Comparison of ENCODE assay signal across 16 cellular contexts in the genomic region with DNA sequence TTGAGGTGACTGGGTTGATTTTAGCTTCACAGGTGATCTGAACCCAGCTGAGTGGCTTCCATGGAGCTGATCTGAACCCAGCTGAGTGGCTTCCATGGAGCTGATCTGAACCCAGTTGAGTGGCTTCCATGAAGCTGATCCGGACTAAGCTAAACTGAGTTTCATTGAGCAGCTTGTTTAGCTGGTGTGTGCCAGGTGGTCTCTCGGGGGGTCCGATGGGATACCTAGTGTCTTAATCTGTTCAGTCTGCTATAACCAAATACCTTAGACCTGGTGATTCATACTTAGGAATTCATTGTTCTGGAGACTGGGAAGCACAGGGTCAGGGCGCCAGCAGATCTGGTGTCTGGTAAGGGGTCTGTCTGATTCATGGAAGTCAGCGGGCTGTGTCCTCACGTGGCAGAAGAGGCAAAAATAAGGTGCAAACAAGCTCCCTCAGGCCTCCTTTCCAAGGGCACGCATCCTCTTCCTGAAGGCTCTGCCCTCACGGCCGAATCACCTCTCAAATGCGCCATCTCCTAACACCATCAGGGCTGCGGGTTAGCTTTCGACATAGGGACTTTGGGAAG. TPM values are rescaled to one million over a fixed set of nuclear protein-coding genes. Genes with fewer than 3 reads are reported as not detected.
DNase-seq lines count a peak whose midpoint lies in the region; ATAC-seq, FAIRE-seq and TF ChIP-seq lines count a peak whose summit lies in the region.
"Had no signal": no experiment of that assay in that cellular context is flagged by ENCODE, and none has a peak within 500 bp of the region (broad histone marks: within the 10 kb centered on the region; RNA-seq: fewer than 3 reads in every experiment).

No MANE protein-coding gene starts in this region.

- peak overlapping the region; percentile 6 for H3K18ac ChIP-seq in neuronal stem cell (ENCODE audit: low read length)

- peaks cover 0 to 1% of the 10 kb centered on the region in 2 donors for H3K9me3 ChIP-seq in neuronal stem cell (replicated peaks in 1 of 2; ENCODE audit: control insufficient read depth in 2 of 2, insufficient read depth in 1 of 2, low read depth in 1 of 2, low read length in 2 of 2)

- no peak overlapping the region for H2BK15ac ChIP-seq in neuronal stem cell (ENCODE audit: low read length)

- no peak overlapping the region for H2BK12ac ChIP-seq in neuronal stem cell (ENCODE audit: low read length)

- no peaks in the 10 kb centered on the region for H3K27me3 Mint-ChIP-seq in activated CD8-positive, alpha-beta memory T cell treated with anti-CD3 and anti-CD28 coated beads, Interleukin-2, amount 10 ng/mL, durations not matched to agents 7 days and 5 days
- no peaks in the 10 kb centered on the region for H3K27me3 Mint-ChIP-seq in stimulated activated memory B cell treated with anti-CD40 and anti-IgM and Interleukin-4, amounts not matched to agents 10 μg/mL and 1 μg/mL and 100 μg/mL, for 72 hours

- DNase-seq in Caki2 (ENCODE audit: low read depth) (peak; percentile 64), M059J (ENCODE audit: low read depth) (peak; percentile 83), bronchial epithelial cell (ENCODE audit: low read depth) (peak; percentile 17), neuronal stem cell (ENCODE audit: low spot score) (no peak), RKO (ENCODE audit: low spot score) (no peak)
- DNase-seq in activated CD8-positive, alpha-beta memory T cell treated with anti-CD3 and anti-CD28 coated beads, Interleukin-2, amount 10 ng/mL, durations not matched to agents 7 days and 5 days: no peak
- DNase-seq: activated CD4-positive, CD25-positive, alpha-beta regulatory T cell; activated naive CD4-positive, alpha-beta T cell; DMS 273 treated with DMSO at 0.1 percent for 48 hours; GOT3; NCI-H1436; NCI-H510A treated with DMSO at 0.1 percent for 48 hours had no signal

- H3K4me2 ChIP-seq in neuronal stem cell (ENCODE audit: insufficient read depth, low read length, poor library complexity, severe bottlenecking): no peak overlapping the region

- no peak overlapping the region for H3K4ac ChIP-seq in neuronal stem cell (ENCODE audit: low read length)

- H3K14ac ChIP-seq in neuronal stem cell (ENCODE audit: low read length): no peak overlapping the region

- H3K9me3 Mint-ChIP-seq in activated CD8-positive, alpha-beta memory T cell treated with anti-CD3 and anti-CD28 coated beads, Interleukin-2, amount 10 ng/mL, durations not matched to agents 7 days and 5 days (ENCODE audit: low read depth): peaks cover 2% of the 10 kb centered on the region
- peaks cover 8% of the 10 kb centered on the region for H3K9me3 Mint-ChIP-seq in stimulated activated memory B cell treated with anti-CD40 and anti-IgM and Interleukin-4, amounts not matched to agents 10 μg/mL and 1 μg/mL and 100 μg/mL, for 72 hours

- no peaks in the 10 kb centered on the region for H3K36me3 Mint-ChIP-seq in activated CD8-positive, alpha-beta memory T cell treated with anti-CD3 and anti-CD28 coated beads, Interleukin-2, amount 10 ng/mL, durations not matched to agents 7 days and 5 days
- H3K36me3 Mint-ChIP-seq in stimulated activated memory B cell treated with anti-CD40 and anti-IgM and Interleukin-4, amounts not matched to agents 10 μg/mL and 1 μg/mL and 100 μg/mL, for 72 hours: peaks cover 62% of the 10 kb centered on the region
- H3K36me3 Mint-ChIP-seq: mesothelial cell of epicardium had no signal

- H3K27ac Mint-ChIP-seq in activated CD8-positive, alpha-beta memory T cell treated with anti-CD3 and anti-CD28 coated beads, Interleukin-2, amount 10 ng/mL, durations not matched to agents 7 days and 5 days: no peak overlapping the region
- H3K27ac Mint-ChIP-seq in stimulated activated memory B cell treated with anti-CD40 and anti-IgM and Interleukin-4, amounts not matched to agents 10 μg/mL and 1 μg/mL and 100 μg/mL, for 72 hours: no peak overlapping the region

- no peaks in the 10 kb centered on the region for H3K79me1 ChIP-seq in neuronal stem cell (ENCODE audit: low read depth, low read length)

- in situ Hi-C loops in Caki2 (cut with HindIII; ENCODE audit: low pct_unique_long_range_greater_than_20kb, low sequenced_read_pairs): no loop called here

- H3K36me3 ChIP-seq in bronchial epithelial cell (ENCODE audit: control insufficient read depth, insufficient read depth, low read length): no peaks in the 10 kb centered on the region
- no peaks in the 10 kb centered on the region for H3K36me3 ChIP-seq in neuronal stem cell (replicated peaks in 1 of 2; ENCODE audit: control insufficient read depth in 2 of 2, insufficient read depth in 2 of 2, low read length in 2 of 2)
- H3K36me3 ChIP-seq: tibial nerve had no signal

- no peak overlapping the region for H3K4me3 Mint-ChIP-seq in activated CD8-positive, alpha-beta memory T cell treated with anti-CD3 and anti-CD28 coated beads, Interleukin-2, amount 10 ng/mL, durations not matched to agents 7 days and 5 days
- no peak overlapping the region for H3K4me3 Mint-ChIP-seq in stimulated activated memory B cell treated with anti-CD40 and anti-IgM and Interleukin-4, amounts not matched to agents 10 μg/mL and 1 μg/mL and 100 μg/mL, for 72 hours
- H3K4me3 Mint-ChIP-seq: mesothelial cell of epicardium had no signal

- no peak overlapping the region for H3K4me3 ChIP-seq in bronchial epithelial cell (ENCODE audit: low read depth, low read length)
- H3K4me3 ChIP-seq in neuronal stem cell (ENCODE audit: low read length in 2 of 2): no peak overlapping the region
- H3K4me3 ChIP-seq: tibial nerve had no signal

- no peak overlapping the region for H2BK120ac ChIP-seq in neuronal stem cell (ENCODE audit: low read depth, low read length)

- peaks cover 0 to 9% of the 10 kb centered on the region in 2 donors for H3K4me1 ChIP-seq in neuronal stem cell (ENCODE audit: control insufficient read depth in 2 of 2, insufficient read depth in 1 of 2, low read depth in 1 of 2, low read length in 2 of 2)

- WGBS in neuronal stem cell (ENCODE audit: extremely low coverage in 2 of 2, insufficient read length in 2 of 2, insufficient replicate concordance in 1 of 2), 2 donors: no CpG with 5 or more reads among the region's 12 CpGs

- no peak for TF ChIP-seq CTCF in bronchial epithelial cell (IDR thresholded peaks at IDR 0.05; ENCODE audit: insufficient read depth, low read length, severe bottlenecking)

- CTCF ChIA-PET in activated CD8-positive, alpha-beta memory T cell treated with anti-CD3 and anti-CD28 coated beads, Interleukin-2, amount 10 ng/mL, durations not matched to agents 7 days and 5 days (lab: Charles Lee): no interaction called here

- H3K27ac ChIP-seq in neuronal stem cell (replicated peaks; ENCODE audit: low read length): no peak overlapping the region
- H3K27ac ChIP-seq: tibial nerve had no signal

- H4K8ac ChIP-seq in neuronal stem cell (ENCODE audit: low read depth, low read length): no peak overlapping the region

- no peak overlapping the region for H2BK5ac ChIP-seq in neuronal stem cell (ENCODE audit: low read length)

- H3K4me1 Mint-ChIP-seq in activated CD8-positive, alpha-beta memory T cell treated with anti-CD3 and anti-CD28 coated beads, Interleukin-2, amount 10 ng/mL, durations not matched to agents 7 days and 5 days: peaks cover 3% of the 10 kb centered on the region
- H3K4me1 Mint-ChIP-seq in stimulated activated memory B cell treated with anti-CD40 and anti-IgM and Interleukin-4, amounts not matched to agents 10 μg/mL and 1 μg/mL and 100 μg/mL, for 72 hours: no peaks in the 10 kb centered on the region

- no peak for FAIRE-seq in bronchial epithelial cell (lab: Jason Lieb, UNC)

- no peak overlapping the region for H4K91ac ChIP-seq in neuronal stem cell (ENCODE audit: low read depth, low read length, poor library complexity)

- no peak overlapping the region for H3K9ac ChIP-seq in neuronal stem cell (ENCODE audit: low read depth, low read length, poor library complexity)

- no peak for ATAC-seq in activated CD8-positive, alpha-beta memory T cell treated with anti-CD3 and anti-CD28 coated beads, Interleukin-2, amount 10 ng/mL, durations not matched to agents 7 days and 5 days
- no peak for ATAC-seq in GM21381 (IDR thresholded peaks at IDR 0.05; ENCODE audit: unreplicated experiment)
- ATAC-seq in stimulated activated memory B cell treated with anti-CD40 and anti-IgM and Interleukin-4, amounts not matched to agents 10 μg/mL and 1 μg/mL and 100 μg/mL, for 72 hours: no peak

- H2AFZ ChIP-seq in neuronal stem cell (ENCODE audit: low read length): no peak overlapping the region

- no peak overlapping the region for H3K23ac ChIP-seq in neuronal stem cell (ENCODE audit: low read depth, low read length, poor library complexity)

- H3K27me3 ChIP-seq in bronchial epithelial cell (ENCODE audit: control insufficient read depth, insufficient read depth, low read length) (no peaks in the 10 kb centered on the region), neuronal stem cell (ENCODE audit: control insufficient read depth in 3 of 3, insufficient read depth in 3 of 3, low read depth in 1 of 3, low read length in 3 of 3) (peaks cover 0 to 24% (median 0%) of the 10 kb centered on the region in 3 experiments)
- H3K27me3 ChIP-seq: tibial nerve had no signal

- peak overlapping the region; percentile 25 for H2AK5ac ChIP-seq in neuronal stem cell (ENCODE audit: low read depth, low read length)

RNA-seq across cellular contexts. Expression of a gene that starts 52.5 kb away (rescaled TPM):
- total RNA-seq in Caki2 (2014; rRNA removed; shearing (Covaris generic); ENCODE audit: low replicate concordance): under 0.01 TPM in 1 of 2 replicates, not detected in the other
- 0.32 and 0.47 TPM in 2 replicates for total RNA-seq in M059J (2014; rRNA removed; shearing (Covaris generic))
- 0.53 and 0.64 TPM in 2 replicates for total RNA-seq in bronchial epithelial cell
- polyA plus RNA-seq in neuronal stem cell (2013, experiment 1 of 2): 0.08 TPM
- polyA plus RNA-seq in neuronal stem cell (2013, experiment 2 of 2): 0.11 TPM
- total RNA-seq in activated CD8-positive, alpha-beta memory T cell treated with anti-CD3 and anti-CD28 coated beads, Interleukin-2, amount 10 ng/mL, durations not matched to agents 7 days and 5 days: under 1 TPM; 0.33 to 0.44 TPM

Comparison
In these comparisons a context has a peak if more than half of its experiments do, and no peak if none do; other contexts are left out.
1. DNase-seq: peak in Caki2 (single experiment), M059J (single experiment) and bronchial epithelial cell (single experiment); none in neuronal stem cell (single experiment), activated CD8-positive, alpha-beta memory T cell treated with anti-CD3 and anti-CD28 coated beads, Interleukin-2, amount 10 ng/mL, durations not matched to agents 7 days and 5 days (single experiment) and RKO (single experiment).